ENCODE assay signal across 8 cellular contexts in genomic region chr4:88706574-88706973, GRCh38. TPM values are rescaled to one million over a fixed set of nuclear protein-coding genes. Genes with fewer than 3 reads are reported as not detected.
A peak's percentile ranks its signal among the peaks of the same experiment; 100 is the strongest.
DNase-seq lines count a peak whose midpoint lies in the region; ATAC-seq, FAIRE-seq and TF ChIP-seq lines count a peak whose summit lies in the region.

No MANE protein-coding gene starts in this region.

- H3K4me1 ChIP-seq in gastroesophageal sphincter (peaks cover 0 to 24% (median 10%) of the 10 kb centered on the region in 3 donors), rectal smooth muscle tissue (ENCODE audit: control insufficient read depth, insufficient read depth, low read length) (peaks cover 6% of the 10 kb centered on the region)

- H3K27me3 ChIP-seq in gastroesophageal sphincter = no peaks in the 10 kb centered on the region
- no peaks in the 10 kb centered on the region for H3K27me3 ChIP-seq in rectal smooth muscle tissue (ENCODE audit: control insufficient read depth, insufficient read depth, low read length)

- H3K9ac ChIP-seq in rectal smooth muscle tissue (ENCODE audit: low read length) = no peak overlapping the region

- peaks cover 0 to 65% of the 10 kb centered on the region in 2 donors for H3K36me3 ChIP-seq in gastroesophageal sphincter
- peaks cover 3% of the 10 kb centered on the region for H3K36me3 ChIP-seq in rectal smooth muscle tissue (ENCODE audit: control insufficient read depth, insufficient read depth, low read length)

- no peak for TF ChIP-seq EP300 in gastroesophageal sphincter (IDR thresholded peaks at IDR 0.05)

- WGBS in gastroesophageal sphincter (ENCODE audit: low coverage in 1 of 2), 2 donors = 15 to 28% methylated on average over 3 to 8 of the region's 9 CpGs

- no peak for FAIRE-seq in HTR-8/SVneo (lab: Jason Lieb, UNC)

- in situ Hi-C loops in SK-MEL-5 (cut with HindIII; ENCODE audit: low pct_unique_long_range_greater_than_20kb, low sequenced_read_pairs) = no loop called here

- DNase-seq in HTR-8/SVneo (ENCODE audit: insufficient read length, low spot score) = peak; percentile 10
- DNase-seq in SK-MEL-5 (ENCODE audit: low read depth, low spot score) = peak; percentile 66
- no peak for DNase-seq in NCI-H774 (lab: John Stamatoyannopoulos, UW)
- no peak for DNase-seq in AML-193 (lab: John Stamatoyannopoulos, UW)

- H3K27ac ChIP-seq in gastroesophageal sphincter = peak overlapping the region in 3 of 4 donors; percentile 14 to 62 (median 60)
- peak overlapping the region; percentile 56 for H3K27ac ChIP-seq in rectal smooth muscle tissue (ENCODE audit: low read depth, low read length)

- no peaks in the 10 kb centered on the region for H3K9me3 ChIP-seq in gastroesophageal sphincter

- no peak for TF ChIP-seq POLR2A in gastroesophageal sphincter (IDR thresholded peaks at IDR 0.05)

- ATAC-seq in gastroesophageal sphincter = peak; percentile 64
- ATAC-seq in HG02970 (IDR thresholded peaks at IDR 0.05; ENCODE audit: low FRiP score, unreplicated experiment) = no peak
- ATAC-seq in HG02885 (IDR thresholded peaks at IDR 0.05; ENCODE audit: poor library complexity, unreplicated experiment) = no peak

- no peak overlapping the region for H3K4me3 ChIP-seq in gastroesophageal sphincter
- no peak overlapping the region for H3K4me3 ChIP-seq in rectal smooth muscle tissue (ENCODE audit: low read length)

- TF ChIP-seq CTCF in gastroesophageal sphincter (IDR thresholded peaks at IDR 0.05) = peak; percentile 48 to 79 (median 74)

RNA-seq across cellular contexts. Expression of gene NAP1L5, which starts 8.9 kb away (rescaled TPM):
- total RNA-seq in SK-MEL-5 (2014; rRNA removed; shearing (Covaris generic)) = 10.8 and 14.0 TPM in 2 replicates
- 9.7 and 10.6 TPM in 2 replicates for polyA plus RNA-seq in SK-MEL-5 (2015; cell fraction: cytosol; rRNA removed)
- polyA plus RNA-seq in SK-MEL-5 (2015; cell fraction: nucleus; rRNA removed) = 1.8 and 3.1 TPM in 2 replicates
- 10 to 100 TPM in 2 of 4 donors, 1 to 10 TPM in 2; 4.0 to 13.6 (median 10.3) TPM for total RNA-seq in gastroesophageal sphincter

Comparison
In these comparisons a context has a peak if more than half of its experiments do, and no peak if none do; other contexts are left out.
1. DNase-seq: peak in HTR-8/SVneo (single experiment) and SK-MEL-5 (single experiment); none in NCI-H774 (single experiment) and AML-193 (0 of 2).